Comparison of ENCODE assay signal across 8 cellular contexts in the genomic region with DNA sequence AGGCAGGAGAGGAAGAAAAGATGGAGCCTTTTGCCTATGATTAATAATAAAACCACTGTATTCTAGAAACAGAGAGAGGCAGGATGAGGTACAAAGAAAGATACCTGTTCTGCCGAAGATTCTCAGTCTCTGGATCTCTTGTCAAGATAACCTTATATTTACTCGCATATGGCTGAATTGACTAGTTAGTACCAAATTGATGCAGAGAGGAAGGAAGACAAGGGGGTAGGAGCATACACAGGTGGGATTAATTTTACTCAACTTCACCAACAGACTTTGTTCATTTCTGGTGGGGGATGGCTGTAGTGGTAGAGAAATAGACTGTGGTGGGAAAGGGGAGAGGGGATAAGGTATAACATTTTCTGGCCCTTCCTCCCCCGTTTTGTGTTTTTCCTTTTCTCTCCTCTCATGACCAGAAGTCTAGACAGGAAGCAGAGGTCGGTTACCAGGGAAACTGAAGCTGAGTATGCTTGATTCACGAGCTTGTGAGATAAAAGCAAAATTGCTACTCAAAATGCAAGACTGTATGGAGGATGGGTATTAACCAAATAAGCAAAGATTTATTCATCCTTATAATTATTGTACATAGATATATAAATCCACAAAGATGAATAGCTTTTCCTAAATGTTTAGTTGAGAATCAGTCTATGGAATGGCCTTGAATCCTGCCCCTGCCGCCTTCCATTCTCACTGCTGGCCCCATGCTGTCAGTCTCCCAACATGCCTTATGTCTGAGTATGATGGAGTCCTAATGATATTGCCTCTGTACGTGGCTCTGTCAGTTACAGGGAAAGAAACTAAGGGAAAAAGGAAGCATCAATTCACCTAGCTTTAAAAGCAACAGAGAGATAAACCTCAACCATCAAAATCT. TPM values are rescaled to one million over a fixed set of nuclear protein-coding genes. Genes with fewer than 3 reads are reported as not detected.
DNase-seq lines count a peak whose midpoint lies in the region; ATAC-seq and TF ChIP-seq lines count a peak whose summit lies in the region.

No MANE protein-coding gene starts in this region.

- H3K27ac ChIP-seq in HCT116 (ENCODE audit: low read depth, low read length): no peak overlapping the region

- H3K4me3 Mint-ChIP-seq in activated CD4-positive, alpha-beta memory T cell treated with anti-CD3 and anti-CD28 coated beads, Interleukin-2, amount 10 ng/mL, durations not matched to agents 7 days and 5 days: peak overlapping the region; percentile 12

- no peaks in the 10 kb centered on the region for H3K36me3 ChIP-seq in HCT116 (ENCODE audit: control insufficient read depth in 1 of 2, insufficient read depth in 2 of 2, low read length in 2 of 2)

- H3K27ac Mint-ChIP-seq in activated CD4-positive, alpha-beta memory T cell treated with anti-CD3 and anti-CD28 coated beads, Interleukin-2, amount 10 ng/mL, durations not matched to agents 7 days and 5 days: no peak overlapping the region

- CTCF ChIA-PET in HCT116 (lab: Charles Lee): interaction anchor here (0.6 to 1.0 kb wide), 2 partner anchors 165 to 417 kb away, joined by 3 to 5 read pairs; no protein-coding TSS in a partner anchor
- CTCF ChIA-PET in activated CD4-positive, alpha-beta memory T cell treated with anti-CD3 and anti-CD28 coated beads, Interleukin-2, amount 10 ng/mL, durations not matched to agents 7 days and 5 days (lab: Charles Lee): interaction anchor here (0.8 to 1.2 kb wide), 4 partner anchors 57 to 798 kb away, joined by 3 to 4 read pairs (median 3); a partner anchor contains a TSS

- H3K9ac ChIP-seq in HCT116 (ENCODE audit: low read length): no peak overlapping the region

- intact Hi-C loops in HCT116 (cut with micrococcal nuclease): loop anchor here (1.0 to 10.0 kb wide), 3 partner anchors 166 to 422 kb away; no protein-coding TSS in a partner anchor

- H3K79me2 ChIP-seq in HCT116 (ENCODE audit: insufficient read depth, low read length): no peaks in the 10 kb centered on the region

- no peak for TF ChIP-seq POLR2A in HCT116 (IDR thresholded peaks at IDR 0.05; ENCODE audit: borderline replicate concordance, extremely low read depth, insufficient read depth, insufficient read length)

- no peaks in the 10 kb centered on the region for H3K27me3 ChIP-seq in HCT116 (ENCODE audit: insufficient read depth, low read length)

- RAD21 ChIA-PET in HCT116 (lab: Charles Lee; ENCODE audit: low non-redundant PET in 1 of 2, low total read pairs in 2 of 2, uncharacterized antibody in 2 of 2, unreplicated experiment in 2 of 2): no interaction called here

- no peaks in the 10 kb centered on the region for H3K9me3 Mint-ChIP-seq in activated CD4-positive, alpha-beta memory T cell treated with anti-CD3 and anti-CD28 coated beads, Interleukin-2, amount 10 ng/mL, durations not matched to agents 7 days and 5 days

- H3K36me3 Mint-ChIP-seq in activated CD4-positive, alpha-beta memory T cell treated with anti-CD3 and anti-CD28 coated beads, Interleukin-2, amount 10 ng/mL, durations not matched to agents 7 days and 5 days (ENCODE audit: low read depth): no peaks in the 10 kb centered on the region

- H2AFZ ChIP-seq in HCT116 (ENCODE audit: low read depth, low read length, poor library complexity, severe bottlenecking): no peak overlapping the region

- H3K4me3 ChIP-seq in HCT116 (replicated peaks in 1 of 2; ENCODE audit: low read depth in 1 of 2, low read length in 2 of 2): no peak overlapping the region

- POLR2A ChIA-PET in HCT116 (lab: Charles Lee): no interaction called here
- POLR2A ChIA-PET in activated CD4-positive, alpha-beta memory T cell treated with anti-CD3 and anti-CD28 coated beads, Interleukin-2, amount 10 ng/mL, durations not matched to agents 7 days and 5 days (lab: Charles Lee): interaction anchor here (1.1 kb wide), 1 partner anchor 57 kb away, joined by 3 read pairs; a partner anchor contains a TSS

- H3K9me2 ChIP-seq in HCT116 (ENCODE audit: insufficient read depth): no peaks in the 10 kb centered on the region

- BruUV-seq in HCT116 (replicated peaks; lab: Mats Ljungman, UMichigan): no TSS peak

- DNase-seq in A172 (ENCODE audit: low spot score): peak; percentile 11
- DNase-seq in HCT116 (ENCODE audit: low read depth, low spot score): no peak
- no peak for DNase-seq in activated CD4-positive, alpha-beta memory T cell treated with anti-CD3 and anti-CD28 coated beads, Interleukin-2, amount 10 ng/mL, durations not matched to agents 7 days and 5 days
- peak; percentile 67 for DNase-seq in iris pigment epithelial cell (ENCODE audit: low read depth)
- no peak for DNase-seq in NCI-H1930 (lab: John Stamatoyannopoulos, UW)

- no peaks in the 10 kb centered on the region for H3K9me3 ChIP-seq in HCT116 (ENCODE audit: control insufficient read depth in 1 of 2, insufficient read depth in 1 of 2, low read depth in 1 of 2, low read length in 2 of 2)

- no peaks in the 10 kb centered on the region for H4K20me1 ChIP-seq in HCT116 (ENCODE audit: insufficient read depth)

- TF ChIP-seq CTCF in HCT116 (IDR thresholded peaks at IDR 0.05 in 2 of 3, conservative IDR thresholded peaks at IDR 0.05 in 1 of 3; ENCODE audit: borderline replicate concordance in 1 of 3, insufficient read depth in 1 of 3, low read depth in 2 of 3, low read length in 2 of 3): no peak

- no peaks in the 10 kb centered on the region for H3K27me3 Mint-ChIP-seq in activated CD4-positive, alpha-beta memory T cell treated with anti-CD3 and anti-CD28 coated beads, Interleukin-2, amount 10 ng/mL, durations not matched to agents 7 days and 5 days

- H3K4me1 ChIP-seq in HCT116 (ENCODE audit: control insufficient read depth in 1 of 2, insufficient read depth in 2 of 2, low read length in 2 of 2): no peaks in the 10 kb centered on the region

- no peak for TF ChIP-seq RAD21 in HCT116 (IDR thresholded peaks at IDR 0.05; ENCODE audit: low read depth)

- H3K4me1 Mint-ChIP-seq in activated CD4-positive, alpha-beta memory T cell treated with anti-CD3 and anti-CD28 coated beads, Interleukin-2, amount 10 ng/mL, durations not matched to agents 7 days and 5 days: peaks cover 15% of the 10 kb centered on the region

- peak overlapping the region; percentile 43 for H3K4me2 ChIP-seq in HCT116 (ENCODE audit: low read length)

- peak; percentile 61 for ATAC-seq in HCT116
- ATAC-seq in HG02610 (IDR thresholded peaks at IDR 0.05; ENCODE audit: unreplicated experiment): no peak
- no peak for ATAC-seq in HG02798 (IDR thresholded peaks at IDR 0.05; ENCODE audit: poor library complexity, unreplicated experiment)
- no peak for ATAC-seq in HG02938 (IDR thresholded peaks at IDR 0.05; ENCODE audit: unreplicated experiment)

TF ChIP-seq in HCT116, 20 proteins besides CTCF, POLR2A, EP300 and RAD21 (continues in another document):
- no peak for TF ChIP-seq CBX3 (IDR thresholded peaks at IDR 0.05; ENCODE audit: low read depth)
- no peak for TF ChIP-seq JUND (IDR thresholded peaks at IDR 0.05)
- no peak for TF ChIP-seq TCF7L2 (IDR thresholded peaks at IDR 0.05; ENCODE audit: borderline replicate concordance, extremely low read depth, insufficient read depth, insufficient read length)
- TF ChIP-seq, protein P1, sequence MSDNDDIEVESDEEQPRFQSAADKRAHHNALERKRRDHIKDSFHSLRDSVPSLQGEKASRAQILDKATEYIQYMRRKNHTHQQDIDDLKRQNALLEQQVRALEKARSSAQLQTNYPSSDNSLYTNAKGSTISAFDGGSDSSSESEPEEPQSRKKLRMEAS (IDR thresholded peaks at IDR 0.05): no peak
- TF ChIP-seq, protein P2, sequence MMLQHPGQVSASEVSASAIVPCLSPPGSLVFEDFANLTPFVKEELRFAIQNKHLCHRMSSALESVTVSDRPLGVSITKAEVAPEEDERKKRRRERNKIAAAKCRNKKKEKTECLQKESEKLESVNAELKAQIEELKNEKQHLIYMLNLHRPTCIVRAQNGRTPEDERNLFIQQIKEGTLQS (IDR thresholded peaks at IDR 0.05): no peak
- TF ChIP-seq FOSL1 (IDR thresholded peaks at IDR 0.05; ENCODE audit: low read depth): no peak

RNA-seq across cellular contexts. Expression of a gene that starts 17.8 kb away (rescaled TPM):
- total RNA-seq in A172 (2014; rRNA removed; shearing (Covaris generic)): not detected in 2 replicates
- not detected for total RNA-seq in HCT116 (2021; ENCODE audit: unreplicated experiment)
- 0.34 TPM in 1 of 2 replicates, not detected in the other for polyA plus RNA-seq in HCT116 (2012)
- total RNA-seq in activated CD4-positive, alpha-beta memory T cell treated with anti-CD3 and anti-CD28 coated beads, Interleukin-2, amount 10 ng/mL, durations not matched to agents 7 days and 5 days: 1 to 10 TPM in 1 of 2 experiments, not detected in 1; 1.0 TPM

RNA-seq across cellular contexts. Expression of a gene that starts 26.3 kb away (rescaled TPM):
- not detected in 2 replicates for total RNA-seq in A172 (2014; rRNA removed; shearing (Covaris generic))
- total RNA-seq in HCT116 (2021; ENCODE audit: unreplicated experiment): not detected
- not detected in 2 replicates for polyA plus RNA-seq in HCT116 (2012)
- total RNA-seq in activated CD4-positive, alpha-beta memory T cell treated with anti-CD3 and anti-CD28 coated beads, Interleukin-2, amount 10 ng/mL, durations not matched to agents 7 days and 5 days: not detected

RNA-seq across cellular contexts. Expression of a gene that starts 31.8 kb away (rescaled TPM):
- not detected in 2 replicates for total RNA-seq in A172 (2014; rRNA removed; shearing (Covaris generic))
- total RNA-seq in HCT116 (2021; ENCODE audit: unreplicated experiment): not detected
- not detected in 2 replicates for polyA plus RNA-seq in HCT116 (2012)
- not detected for total RNA-seq in activated CD4-positive, alpha-beta memory T cell treated with anti-CD3 and anti-CD28 coated beads, Interleukin-2, amount 10 ng/mL, durations not matched to agents 7 days and 5 days

RNA-seq across cellular contexts. Expression of a gene that starts 56.9 kb away (rescaled TPM):
- 16.4 and 19.2 TPM in 2 replicates for total RNA-seq in A172 (2014; rRNA removed; shearing (Covaris generic))
- total RNA-seq in HCT116 (2021; ENCODE audit: unreplicated experiment): 28.2 TPM
- polyA plus RNA-seq in HCT116 (2012): 24.8 and 25.2 TPM in 2 replicates
- total RNA-seq in activated CD4-positive, alpha-beta memory T cell treated with anti-CD3 and anti-CD28 coated beads, Interleukin-2, amount 10 ng/mL, durations not matched to agents 7 days and 5 days: 10 to 100 TPM; 25.5 to 26.8 TPM

Comparison
In these comparisons a context has a peak if more than half of its experiments do, and no peak if none do; other contexts are left out.
1. DNase-seq: peak in A172 (single experiment) and iris pigment epithelial cell (single experiment); none in HCT116 (single experiment), activated CD4-positive, alpha-beta memory T cell treated with anti-CD3 and anti-CD28 coated beads, Interleukin-2, amount 10 ng/mL, durations not matched to agents 7 days and 5 days (single experiment) and NCI-H1930 (0 of 2).